In genomic region chr6:159044899-159045727, GRCh38 we compare ENCODE assay signal across 8 cellular contexts. TPM values are rescaled to one million over a fixed set of nuclear protein-coding genes. Genes with fewer than 3 reads are reported as not detected.
DNase-seq lines count a peak whose midpoint lies in the region; ATAC-seq, FAIRE-seq and TF ChIP-seq lines count a peak whose summit lies in the region.
"Had no signal": no experiment of that assay in that cellular context is flagged by ENCODE, and none has a peak within 500 bp of the region (broad histone marks: within the 10 kb centered on the region; RNA-seq: fewer than 3 reads in every experiment).

Gene TAGAP (minus strand): TSS chr6:159044991. CDS start chr6:159044146, 845 bp downstream.

- CTCF ChIA-PET in HepG2 (lab: Yijun Ruan, JAX; ENCODE audit: low intra/inter-chr PET ratio, low total read pairs), result no interaction called here

- intact Hi-C loops in HepG2 (cut with micrococcal nuclease; ENCODE audit: unreplicated experiment), result no loop called here

- BruUV-seq in HepG2 (replicated peaks; lab: Mats Ljungman, UMichigan), result no TSS peak

- H3K9me3 ChIP-seq in SK-N-MC (ENCODE audit: low read depth, low read length) (no peaks in the 10 kb centered on the region), HepG2 (ENCODE audit: low read length) (no peaks in the 10 kb centered on the region)

- H3K9ac ChIP-seq in SK-N-MC (ENCODE audit: insufficient read length) (peak within 1 kb of the TSS; percentile 39), HepG2 (ENCODE audit: insufficient read depth, low read depth, low read length) (no peak within 1 kb of the TSS)

- no peaks in the 10 kb centered on the region for H3K79me2 ChIP-seq in HepG2 (ENCODE audit: insufficient read depth, low read length)

- H3K36me3 ChIP-seq in SK-N-MC (ENCODE audit: insufficient read depth, low read length), result 0 out of 2 replicates have a peak, but pooled peaks cover 4% of the 10 kb centered on the region
- no peaks in the 10 kb centered on the region for H3K36me3 ChIP-seq in HepG2 (replicated peaks in 1 of 2; ENCODE audit: control insufficient read depth in 1 of 2, insufficient read depth in 2 of 2, low read length in 2 of 2)
- no peaks in the 10 kb centered on the region for H3K36me3 ChIP-seq in H7 (replicated peaks; ENCODE audit: control insufficient read depth, insufficient read depth, low read length)
- H3K36me3 ChIP-seq: cardiac muscle cell had no signal

- no peaks in the 10 kb centered on the region for H3K4me1 ChIP-seq in HepG2 (ENCODE audit: insufficient read depth, low read length)

- POLR2A ChIA-PET in HepG2 (lab: Yijun Ruan, JAX), result no interaction called here

- H3K4me2 ChIP-seq in HepG2 (ENCODE audit: low read depth, low read length), result no peak within 1 kb of the TSS

- H2AFZ ChIP-seq in HepG2 (ENCODE audit: low read length), result no peak within 1 kb of the TSS

- in situ Hi-C loops in HepG2 (cut with HindIII; ENCODE audit: extremely low pct_ligation_motif_present, low pct_unique_long_range_greater_than_20kb), result loop anchor here (5.0 kb wide), 1 partner anchor 62 kb away; no protein-coding TSS in a partner anchor

- peaks cover 10 to 68% of the 10 kb centered on the region in 2 experiments; a peak in 4 of 5 replicates for H3K27me3 ChIP-seq in HepG2 (ENCODE audit: control insufficient read depth in 1 of 2, insufficient read depth in 2 of 2, low read length in 2 of 2)
- no peaks in the 10 kb centered on the region for H3K27me3 ChIP-seq in H7 (ENCODE audit: control insufficient read depth, insufficient read depth, low read length)
- H3K27me3 ChIP-seq: cardiac muscle cell had no signal

- H3K27ac ChIP-seq in SK-N-MC (peak within 1 kb of the TSS; percentile 50), HepG2 (ENCODE audit: extremely low read length, insufficient read depth, low read length) (no peak within 1 kb of the TSS)
- H3K27ac ChIP-seq: cardiac muscle cell had no signal

- no peak for TF ChIP-seq POLR2A in HepG2 (IDR thresholded peaks at IDR 0.05; ENCODE audit: insufficient read depth in 1 of 2, low read depth in 2 of 2, low read length in 2 of 2)

- ATAC-seq in GM18873 (IDR thresholded peaks at IDR 0.05; ENCODE audit: low FRiP score, unreplicated experiment) (peak; percentile 83), HG03025 (IDR thresholded peaks at IDR 0.05; ENCODE audit: low FRiP score, unreplicated experiment) (peak; percentile 88), HepG2 (no peak)

- TF ChIP-seq EP300 in HepG2 (IDR thresholded peaks at IDR 0.05; ENCODE audit: low read depth in 2 of 2, low read length in 2 of 2), result no peak
- TF ChIP-seq EP300 in HepG2 (CRISPR knock-in tag; IDR thresholded peaks at IDR 0.05; ENCODE audit: borderline replicate concordance), result no peak

- TF ChIP-seq RAD21 in HepG2 (CRISPR knock-in tag; IDR thresholded peaks at IDR 0.05), result no peak

- FAIRE-seq in HepG2 (lab: Jason Lieb, UNC), result no peak

- no peak for TF ChIP-seq CTCF in HepG2 (CRISPR knock-in tag; IDR thresholded peaks at IDR 0.05)

- no peaks in the 10 kb centered on the region for H4K20me1 ChIP-seq in HepG2 (ENCODE audit: insufficient read depth, low read length)

- DNase-seq in SK-N-MC (ENCODE audit: low read depth, low spot score) (no peak), HepG2 (ENCODE audit: low spot score) (no peak), H7 (no peak)
- peak; percentile 41 to 65 (median 56) for DNase-seq in activated naive CD4-positive, alpha-beta T cell (lab: John Stamatoyannopoulos, UW)
- peak; percentile 51 for DNase-seq in stimulated activated CD8-positive, alpha-beta memory T cell treated with anti-CD3 and anti-CD28 coated beads, Interleukin-15, amount 100 ng/mL, for 24 hours (ENCODE audit: low read depth)

- WGBS in HepG2 (ENCODE audit: low lambda C conversion rate), result 7% methylated on average over 15 of the region's 15 CpGs

- H3K4me3 ChIP-seq in SK-N-MC, result peak within 1 kb of the TSS; percentile 70
- H3K4me3 ChIP-seq in HepG2 (replicated peaks in 1 of 3; ENCODE audit: insufficient read depth in 1 of 3, low read depth in 2 of 3, low read length in 3 of 3), result no peak within 1 kb of the TSS
- H3K4me3 ChIP-seq in H7 (ENCODE audit: insufficient read depth, low read depth, low read length), result no peak within 1 kb of the TSS
- H3K4me3 ChIP-seq: cardiac muscle cell had no signal

TF ChIP-seq in HepG2, 621 proteins besides CTCF, POLR2A, EP300 and RAD21:
- no peak for TF ChIP-seq ARNT (IDR thresholded peaks at IDR 0.05)
- TF ChIP-seq MNT (IDR thresholded peaks at IDR 0.05), result peak; percentile 54; the same call in 1 of the 2 replicates

RNA-seq across cellular contexts. Expression of gene TAGAP, which starts in this region (rescaled TPM):
- total RNA-seq in HepG2 (2016; rRNA removed; fragmentation: Illumina TruSeq; extraction: Trizol), result not detected in 2 replicates
- total RNA-seq in HepG2 (2016; cell fraction: cytosol; rRNA removed; fragmentation: Illumina TruSeq; extraction: Trizol; ENCODE audit: low read depth), result not detected in 2 replicates
- not detected in 2 replicates for total RNA-seq in HepG2 (2016; cell fraction: insoluble cytoplasmic fraction; rRNA removed; fragmentation: Illumina TruSeq; extraction: Trizol)
- total RNA-seq in HepG2 (2016; cell fraction: membrane; rRNA removed; fragmentation: Illumina TruSeq; extraction: Trizol), result not detected in 2 replicates
- total RNA-seq in HepG2 (2016; cell fraction: nucleus; rRNA removed; fragmentation: Illumina TruSeq; extraction: Trizol), result not detected in 2 replicates
- not detected in 2 replicates for polyA plus RNA-seq in HepG2 (2011; rRNA removed)
- polyA plus RNA-seq in HepG2 (2011; cell fraction: cytosol; rRNA removed), result not detected in 2 replicates
- not detected in 2 replicates for polyA plus RNA-seq in HepG2 (2011; cell fraction: nucleus; rRNA removed)
- polyA plus RNA-seq in HepG2 (2012), result not detected in 2 replicates
- not detected in 2 replicates for polyA plus RNA-seq in HepG2 (2016; cell fraction: cytosol; fragmentation: Illumina TruSeq; extraction: Trizol; ENCODE audit: low read depth)
- polyA plus RNA-seq in HepG2 (2016; cell fraction: insoluble cytoplasmic fraction; fragmentation: Illumina TruSeq; extraction: Trizol; ENCODE audit: low read depth), result not detected in 2 replicates
- polyA plus RNA-seq in HepG2 (2016; cell fraction: membrane; fragmentation: Illumina TruSeq; extraction: Trizol; ENCODE audit: low read depth), result not detected in 2 replicates
- not detected in 2 replicates for polyA plus RNA-seq in HepG2 (2016; cell fraction: nucleus; fragmentation: Illumina TruSeq; extraction: Trizol; ENCODE audit: insufficient read depth, low read depth)
- not detected in 2 replicates for polyA minus RNA-seq in HepG2 (2011; rRNA and poly(A)+ RNA removed; ENCODE audit: low replicate concordance)
- not detected in 2 replicates for polyA minus RNA-seq in HepG2 (2011; cell fraction: cytosol; rRNA and poly(A)+ RNA removed)
- polyA minus RNA-seq in HepG2 (2011; cell fraction: nucleus; rRNA and poly(A)+ RNA removed), result not detected in 2 replicates
- total RNA-seq in H7 (2014; rRNA removed; shearing (Covaris generic)), result not detected in 2 replicates
- total RNA-seq: cardiac muscle cell had no signal
- polyA plus RNA-seq: cardiac muscle cell had no signal

Comparison
In these comparisons a context has a peak if more than half of its experiments do, and no peak if none do; other contexts are left out.
1. DNase-seq: peak in activated naive CD4-positive, alpha-beta T cell (4 of 4) and stimulated activated CD8-positive, alpha-beta memory T cell treated with anti-CD3 and anti-CD28 coated beads, Interleukin-15, amount 100 ng/mL, for 24 hours (single experiment); none in SK-N-MC (single experiment), HepG2 (single experiment) and H7 (single experiment).